ENCODE assay signal across 18 cellular contexts in genomic region chr3:53566450-53567145, GRCh38.
DNase-seq lines count a peak whose midpoint lies in the region; ATAC-seq and TF ChIP-seq lines count a peak whose summit lies in the region.
"Had no signal": no experiment of that assay in that cellular context is flagged by ENCODE, and none has a peak within 500 bp of the region (broad histone marks: within the 10 kb centered on the region; RNA-seq: fewer than 3 reads in every experiment).

No MANE protein-coding gene starts in this region.

- H3K27ac ChIP-seq in mammary epithelial cell (ENCODE audit: insufficient read depth, low read depth, low read length): no peak overlapping the region
- no peak overlapping the region for H3K27ac ChIP-seq in upper lobe of right lung
- H3K27ac ChIP-seq: 22Rv1, GM23248, SJSA1 had no signal

- H3K4me3 ChIP-seq in mammary epithelial cell (replicated peaks in 1 of 3; ENCODE audit: insufficient read depth in 1 of 3, low read depth in 2 of 3, low read length in 3 of 3): no peak overlapping the region
- no peak overlapping the region for H3K4me3 ChIP-seq in upper lobe of right lung
- H3K4me3 ChIP-seq: GM23248, SJSA1 had no signal

- WGBS in mammary epithelial cell (ENCODE audit: low coverage, missing lambda C conversion rate): 86% methylated on average over 10 of the region's 11 CpGs

- H3K4me2 ChIP-seq in mammary epithelial cell (ENCODE audit: insufficient read depth, low read depth, low read length): no peak overlapping the region

- no peak overlapping the region for H3K9ac ChIP-seq in mammary epithelial cell (ENCODE audit: insufficient read depth, low read length)
- H3K9ac ChIP-seq: GM23248 had no signal

- H3K9me3 ChIP-seq in mammary epithelial cell (replicated peaks; ENCODE audit: insufficient read depth, low read length): no peaks in the 10 kb centered on the region
- H3K9me3 ChIP-seq in upper lobe of right lung: no peaks in the 10 kb centered on the region
- H3K9me3 ChIP-seq: SJSA1 had no signal

- TF ChIP-seq CTCF in mammary epithelial cell (conservative IDR thresholded peaks at IDR 0.05 in 1 of 2, IDR thresholded peaks at IDR 0.05 in 1 of 2; ENCODE audit: extremely low read depth in 1 of 2, insufficient read depth in 1 of 2, low read depth in 1 of 2, low read length in 2 of 2): no peak
- TF ChIP-seq CTCF in upper lobe of right lung (IDR thresholded peaks at IDR 0.05): no peak
- no peak for TF ChIP-seq CTCF in GM13976 (IDR thresholded peaks at IDR 0.05; ENCODE audit: borderline replicate concordance, control extremely low read depth, extremely low read depth, insufficient read depth, missing control alignments)

- no peaks in the 10 kb centered on the region for H4K20me1 ChIP-seq in mammary epithelial cell (ENCODE audit: insufficient read depth, low read length)

- DNase-seq in T47D (ENCODE audit: low read depth in 1 of 2, low spot score in 1 of 2) (peak; percentile 13 to 82), mammary epithelial cell (no peak), NCI-H2227 treated with DMSO at 0.1 percent for 48 hours (lab: John Stamatoyannopoulos, UW) (peak; percentile 59), left kidney (ENCODE audit: low read depth, low spot score) (peak; percentile 23), upper lobe of right lung (no peak), GM13976 (ENCODE audit: low spot score) (no peak)
- DNase-seq: CD4-positive, alpha-beta T cell; GM23248; Kasumi-1; NCI-H1930; NCI-H2171 treated with DMSO at 0.1 percent for 48 hours; NCI-H510A treated with DMSO at 0.1 percent for 48 hours; NCI-H82; SW 1271 had no signal

- ATAC-seq in upper lobe of right lung (peak; percentile 20), HG03565 (IDR thresholded peaks at IDR 0.05; ENCODE audit: unreplicated experiment) (no peak), HG02798 (IDR thresholded peaks at IDR 0.05; ENCODE audit: poor library complexity, unreplicated experiment) (no peak)

- intact Hi-C loops in mammary epithelial cell (cut with micrococcal nuclease) (no loop called here), upper lobe of right lung (cut with DNase I) (no loop called here)

- dilution Hi-C loops in mammary epithelial cell (cut with HindIII; ENCODE audit: low sequenced_read_pairs): no loop called here

- H2AFZ ChIP-seq in mammary epithelial cell (ENCODE audit: low read depth, low read length): no peak overlapping the region
- H2AFZ ChIP-seq: GM23248 had no signal

- no TSS peak for BruUV-seq in mammary epithelial cell (replicated peaks; lab: Mats Ljungman, UMichigan)

- CTCF ChIA-PET in mammary epithelial cell (lab: Charles Lee; ENCODE audit: low non-redundant PET): no interaction called here

- in situ Hi-C loops in T47D (cut with HindIII; ENCODE audit: low pct_unique_long_range_greater_than_20kb, low sequenced_read_pairs): no loop called here
- in situ Hi-C loops in mammary epithelial cell (cut with MboI; ENCODE audit: low sequenced_read_pairs in 2 of 2): no loop called here
- in situ Hi-C loops in GM13976 (cut with MboI; ENCODE audit: low sequenced_read_pairs, unreplicated experiment): no loop called here

- H3K27me3 ChIP-seq in mammary epithelial cell (ENCODE audit: insufficient read depth, low read length) (peaks cover 4% of the 10 kb centered on the region), upper lobe of right lung (no peaks in the 10 kb centered on the region)

- H3K36me3 ChIP-seq in mammary epithelial cell (ENCODE audit: insufficient read depth, low read length) (no peaks in the 10 kb centered on the region), upper lobe of right lung (no peaks in the 10 kb centered on the region)
- H3K36me3 ChIP-seq: SJSA1 had no signal

- no peaks in the 10 kb centered on the region for H3K79me2 ChIP-seq in mammary epithelial cell (ENCODE audit: insufficient read depth, low read length)

- H3K4me1 ChIP-seq in mammary epithelial cell (ENCODE audit: insufficient read depth, low read length) (peaks cover 10% of the 10 kb centered on the region), upper lobe of right lung (no peaks in the 10 kb centered on the region)
- H3K4me1 ChIP-seq: SJSA1 had no signal

Comparison
In these comparisons a context has a peak if more than half of its experiments do, and no peak if none do; other contexts are left out.
1. DNase-seq: peak in T47D (2 of 2), NCI-H2227 treated with DMSO at 0.1 percent for 48 hours (single experiment) and left kidney (single experiment); none in mammary epithelial cell (single experiment), upper lobe of right lung (single experiment) and GM13976 (single experiment).